Comparison of ENCODE assay signal across 1 cellular context in the genomic region with DNA sequence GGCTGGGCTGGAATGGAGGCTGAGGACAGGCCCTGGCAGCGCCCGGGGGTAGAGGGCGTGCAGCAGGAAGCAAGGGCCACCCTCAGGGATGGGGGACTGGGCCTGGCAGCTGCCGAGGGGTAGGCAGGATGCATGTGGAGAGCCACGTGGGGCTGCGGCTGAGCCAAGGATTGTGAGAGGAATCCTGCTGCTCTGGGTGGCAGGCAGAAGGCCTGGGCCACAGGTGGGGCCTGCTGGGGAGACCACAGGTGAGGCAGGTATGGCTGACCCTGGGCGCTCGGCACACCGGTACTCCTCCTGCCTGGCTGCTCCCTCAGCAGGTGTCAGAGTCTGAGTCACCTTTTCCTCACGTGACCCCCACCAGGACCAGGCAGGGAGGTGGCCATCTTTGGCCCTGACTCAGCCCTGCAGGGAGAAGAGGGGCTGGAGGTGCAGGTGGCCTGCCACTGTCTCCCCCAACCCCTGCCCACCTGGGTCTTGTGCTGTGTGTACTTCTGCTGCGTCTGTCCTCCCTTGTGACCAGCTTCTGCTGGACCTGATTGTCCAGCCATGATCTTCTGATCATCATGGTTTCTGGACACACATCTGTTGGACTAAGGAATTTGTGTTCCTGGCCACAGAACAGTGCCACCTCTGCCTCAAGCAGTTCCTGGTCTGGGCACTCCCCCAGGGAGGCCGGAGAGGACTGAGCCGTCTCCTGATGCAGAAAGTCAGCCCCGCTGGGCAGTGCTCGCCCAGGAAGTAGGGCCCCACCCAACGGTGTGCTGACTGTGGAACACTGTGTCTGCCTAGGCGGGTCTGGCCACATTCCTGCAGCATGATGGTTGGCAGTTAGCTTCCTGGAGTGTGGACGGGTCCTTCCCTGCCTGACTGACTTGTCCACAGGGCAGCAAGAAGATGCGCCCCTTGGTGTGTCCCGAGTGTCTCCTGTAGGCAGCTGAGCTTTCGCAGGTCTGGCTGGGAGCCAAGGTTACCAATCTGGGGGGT.
TF ChIP-seq lines count a peak whose summit lies in the region.

No MANE protein-coding gene starts in this region.

TF ChIP-seq in K562, 482 proteins besides CTCF, POLR2A, EP300 and RAD21 (continued from another document):
- TF ChIP-seq, protein P1, sequence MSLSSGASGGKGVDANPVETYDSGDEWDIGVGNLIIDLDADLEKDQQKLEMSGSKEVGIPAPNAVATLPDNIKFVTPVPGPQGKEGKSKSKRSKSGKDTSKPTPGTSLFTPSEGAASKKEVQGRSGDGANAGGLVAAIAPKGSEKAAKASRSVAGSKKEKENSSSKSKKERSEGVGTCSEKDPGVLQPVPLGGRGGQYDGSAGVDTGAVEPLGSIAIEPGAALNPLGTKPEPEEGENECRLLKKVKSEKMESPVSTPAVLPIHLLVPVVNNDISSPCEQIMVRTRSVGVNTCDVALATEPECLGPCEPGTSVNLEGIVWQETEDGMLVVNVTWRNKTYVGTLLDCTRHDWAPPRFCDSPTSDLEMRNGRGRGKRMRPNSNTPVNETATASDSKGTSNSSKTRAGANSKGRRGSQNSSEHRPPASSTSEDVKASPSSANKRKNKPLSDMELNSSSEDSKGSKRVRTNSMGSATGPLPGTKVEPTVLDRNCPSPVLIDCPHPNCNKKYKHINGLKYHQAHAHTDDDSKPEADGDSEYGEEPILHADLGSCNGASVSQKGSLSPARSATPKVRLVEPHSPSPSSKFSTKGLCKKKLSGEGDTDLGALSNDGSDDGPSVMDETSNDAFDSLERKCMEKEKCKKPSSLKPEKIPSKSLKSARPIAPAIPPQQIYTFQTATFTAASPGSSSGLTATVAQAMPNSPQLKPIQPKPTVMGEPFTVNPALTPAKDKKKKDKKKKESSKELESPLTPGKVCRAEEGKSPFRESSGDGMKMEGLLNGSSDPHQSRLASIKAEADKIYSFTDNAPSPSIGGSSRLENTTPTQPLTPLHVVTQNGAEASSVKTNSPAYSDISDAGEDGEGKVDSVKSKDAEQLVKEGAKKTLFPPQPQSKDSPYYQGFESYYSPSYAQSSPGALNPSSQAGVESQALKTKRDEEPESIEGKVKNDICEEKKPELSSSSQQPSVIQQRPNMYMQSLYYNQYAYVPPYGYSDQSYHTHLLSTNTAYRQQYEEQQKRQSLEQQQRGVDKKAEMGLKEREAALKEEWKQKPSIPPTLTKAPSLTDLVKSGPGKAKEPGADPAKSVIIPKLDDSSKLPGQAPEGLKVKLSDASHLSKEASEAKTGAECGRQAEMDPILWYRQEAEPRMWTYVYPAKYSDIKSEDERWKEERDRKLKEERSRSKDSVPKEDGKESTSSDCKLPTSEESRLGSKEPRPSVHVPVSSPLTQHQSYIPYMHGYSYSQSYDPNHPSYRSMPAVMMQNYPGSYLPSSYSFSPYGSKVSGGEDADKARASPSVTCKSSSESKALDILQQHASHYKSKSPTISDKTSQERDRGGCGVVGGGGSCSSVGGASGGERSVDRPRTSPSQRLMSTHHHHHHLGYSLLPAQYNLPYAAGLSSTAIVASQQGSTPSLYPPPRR (CRISPR knock-in tag; IDR thresholded peaks at IDR 0.05; ENCODE audit: borderline replicate concordance): no peak
- TF ChIP-seq BHLHE40 (IDR thresholded peaks at IDR 0.05; ENCODE audit: low read length) (peak; percentile 90), GATAD2A (IDR thresholded peaks at IDR 0.05) (no peak), RBFOX2 (IDR thresholded peaks at IDR 0.05; ENCODE audit: low read depth, low read length) (no peak; the same call in none of the 2 replicates), ZNF197 (CRISPR knock-in tag; IDR thresholded peaks at IDR 0.05; ENCODE audit: low read depth) (no peak), EZH2 (IDR thresholded peaks at IDR 0.05; ENCODE audit: borderline replicate concordance, low read depth, low read length) (no peak), RFX7 (CRISPR knock-in tag; IDR thresholded peaks at IDR 0.05) (no peak), MBD2 (IDR thresholded peaks at IDR 0.05; ENCODE audit: borderline replicate concordance, low read depth) (no peak), CREM (IDR thresholded peaks at IDR 0.05; ENCODE audit: low read depth) (no peak), RAD51 (IDR thresholded peaks at IDR 0.05; ENCODE audit: borderline replicate concordance, low read depth) (peak; percentile 71), POLR2G (IDR thresholded peaks at IDR 0.05; ENCODE audit: low read depth, low read length) (peak; percentile 76), ZNF174 (CRISPR knock-in tag; IDR thresholded peaks at IDR 0.05) (no peak), YY1 (IDR thresholded peaks at IDR 0.05; ENCODE audit: borderline replicate concordance in 1 of 3, control insufficient read depth in 1 of 3, extremely low read depth in 1 of 3, insufficient read depth in 3 of 3, insufficient read length in 1 of 3, insufficient replicate concordance in 2 of 3, low read depth in 1 of 3, low read length in 2 of 3) (peak in 2 of 3 experiments; percentile 74 to 89), ZFX (CRISPR knock-in tag; IDR thresholded peaks at IDR 0.05) (0 out of 2 replicates have a peak, but pooled peaks have one; percentile 13), NR2F6 (CRISPR knock-in tag; IDR thresholded peaks at IDR 0.05) (no peak), ZBTB7A (IDR thresholded peaks at IDR 0.05; ENCODE audit: borderline replicate concordance, control insufficient read depth, low read depth, low read length) (0 out of 2 replicates have a peak, but pooled peaks have one; percentile 34), TBL1XR1 (IDR thresholded peaks at IDR 0.05; ENCODE audit: low read length in 2 of 2) (no peak), MYNN (IDR thresholded peaks at IDR 0.05) (0 out of 2 replicates have a peak, but pooled peaks have one; percentile 16), MYNN (CRISPR knock-in tag; IDR thresholded peaks at IDR 0.05) (no peak), POLR2AphosphoS2 (IDR thresholded peaks at IDR 0.05; ENCODE audit: low read length) (peak; percentile 55; the same call in 1 of the 2 replicates), LARP7 (IDR thresholded peaks at IDR 0.05) (no peak), FOXA3 (CRISPR knock-in tag; conservative IDR thresholded peaks at IDR 0.05 in 1 of 2, IDR thresholded peaks at IDR 0.05 in 1 of 2) (no peak), CBFA2T2 (conservative IDR thresholded peaks at IDR 0.05) (peak; percentile 55), STAG1 (CRISPR knock-in tag; IDR thresholded peaks at IDR 0.05; ENCODE audit: borderline replicate concordance) (no peak), MTA3 (IDR thresholded peaks at IDR 0.05; ENCODE audit: borderline replicate concordance) (no peak), JUND (IDR thresholded peaks at IDR 0.05; ENCODE audit: borderline replicate concordance, low read depth, low read length) (peak; percentile 76), JUND (tag; IDR thresholded peaks at IDR 0.05; ENCODE audit: borderline replicate concordance, low read depth, low read length) (peak; percentile 64; the same call in 2 of the 3 replicates), TOE1 (IDR thresholded peaks at IDR 0.05; ENCODE audit: borderline replicate concordance) (peak; percentile 80), TOE1 (CRISPR knock-in tag; IDR thresholded peaks at IDR 0.05; ENCODE audit: borderline replicate concordance, low read depth) (no peak), ZNF696 (CRISPR knock-in tag; conservative IDR thresholded peaks at IDR 0.05) (no peak), RNF2 (IDR thresholded peaks at IDR 0.05) (no peak), XRCC4 (IDR thresholded peaks at IDR 0.05; ENCODE audit: extremely low read depth, insufficient read depth, insufficient read length) (no peak), XRCC3 (IDR thresholded peaks at IDR 0.05) (no peak), TEAD1 (CRISPR knock-in tag; IDR thresholded peaks at IDR 0.05) (peak in 1 of 2 experiments; percentile 56; a peak in 1 of 4 replicates)
- TF ChIP-seq, protein P2, sequence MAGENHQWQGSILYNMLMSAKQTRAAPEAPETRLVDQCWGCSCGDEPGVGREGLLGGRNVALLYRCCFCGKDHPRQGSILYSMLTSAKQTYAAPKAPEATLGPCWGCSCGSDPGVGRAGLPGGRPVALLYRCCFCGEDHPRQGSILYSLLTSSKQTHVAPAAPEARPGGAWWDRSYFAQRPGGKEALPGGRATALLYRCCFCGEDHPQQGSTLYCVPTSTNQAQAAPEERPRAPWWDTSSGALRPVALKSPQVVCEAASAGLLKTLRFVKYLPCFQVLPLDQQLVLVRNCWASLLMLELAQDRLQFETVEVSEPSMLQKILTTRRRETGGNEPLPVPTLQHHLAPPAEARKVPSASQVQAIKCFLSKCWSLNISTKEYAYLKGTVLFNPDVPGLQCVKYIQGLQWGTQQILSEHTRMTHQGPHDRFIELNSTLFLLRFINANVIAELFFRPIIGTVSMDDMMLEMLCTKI (IDR thresholded peaks at IDR 0.05; ENCODE audit: partially characterized antibody): no peak
- TF ChIP-seq, protein P3, sequence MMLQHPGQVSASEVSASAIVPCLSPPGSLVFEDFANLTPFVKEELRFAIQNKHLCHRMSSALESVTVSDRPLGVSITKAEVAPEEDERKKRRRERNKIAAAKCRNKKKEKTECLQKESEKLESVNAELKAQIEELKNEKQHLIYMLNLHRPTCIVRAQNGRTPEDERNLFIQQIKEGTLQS (IDR thresholded peaks at IDR 0.05): peak; percentile 83
- TF ChIP-seq, protein P3 (CRISPR knock-in tag; conservative IDR thresholded peaks at IDR 0.05): no peak
- TF ChIP-seq, protein P4, sequence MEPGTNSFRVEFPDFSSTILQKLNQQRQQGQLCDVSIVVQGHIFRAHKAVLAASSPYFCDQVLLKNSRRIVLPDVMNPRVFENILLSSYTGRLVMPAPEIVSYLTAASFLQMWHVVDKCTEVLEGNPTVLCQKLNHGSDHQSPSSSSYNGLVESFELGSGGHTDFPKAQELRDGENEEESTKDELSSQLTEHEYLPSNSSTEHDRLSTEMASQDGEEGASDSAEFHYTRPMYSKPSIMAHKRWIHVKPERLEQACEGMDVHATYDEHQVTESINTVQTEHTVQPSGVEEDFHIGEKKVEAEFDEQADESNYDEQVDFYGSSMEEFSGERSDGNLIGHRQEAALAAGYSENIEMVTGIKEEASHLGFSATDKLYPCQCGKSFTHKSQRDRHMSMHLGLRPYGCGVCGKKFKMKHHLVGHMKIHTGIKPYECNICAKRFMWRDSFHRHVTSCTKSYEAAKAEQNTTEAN (CRISPR knock-in tag; IDR thresholded peaks at IDR 0.05): no peak
- TF ChIP-seq, protein P5, sequence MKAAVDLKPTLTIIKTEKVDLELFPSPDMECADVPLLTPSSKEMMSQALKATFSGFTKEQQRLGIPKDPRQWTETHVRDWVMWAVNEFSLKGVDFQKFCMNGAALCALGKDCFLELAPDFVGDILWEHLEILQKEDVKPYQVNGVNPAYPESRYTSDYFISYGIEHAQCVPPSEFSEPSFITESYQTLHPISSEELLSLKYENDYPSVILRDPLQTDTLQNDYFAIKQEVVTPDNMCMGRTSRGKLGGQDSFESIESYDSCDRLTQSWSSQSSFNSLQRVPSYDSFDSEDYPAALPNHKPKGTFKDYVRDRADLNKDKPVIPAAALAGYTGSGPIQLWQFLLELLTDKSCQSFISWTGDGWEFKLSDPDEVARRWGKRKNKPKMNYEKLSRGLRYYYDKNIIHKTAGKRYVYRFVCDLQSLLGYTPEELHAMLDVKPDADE (conservative IDR thresholded peaks at IDR 0.05; ENCODE audit: control insufficient read depth, low read depth, low read length): 0 out of 2 replicates have a peak, but pooled peaks have one; percentile 29
- TF ChIP-seq, protein P6, sequence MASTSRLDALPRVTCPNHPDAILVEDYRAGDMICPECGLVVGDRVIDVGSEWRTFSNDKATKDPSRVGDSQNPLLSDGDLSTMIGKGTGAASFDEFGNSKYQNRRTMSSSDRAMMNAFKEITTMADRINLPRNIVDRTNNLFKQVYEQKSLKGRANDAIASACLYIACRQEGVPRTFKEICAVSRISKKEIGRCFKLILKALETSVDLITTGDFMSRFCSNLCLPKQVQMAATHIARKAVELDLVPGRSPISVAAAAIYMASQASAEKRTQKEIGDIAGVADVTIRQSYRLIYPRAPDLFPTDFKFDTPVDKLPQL (IDR thresholded peaks at IDR 0.05; ENCODE audit: extremely low read depth, insufficient read length): no peak
- TF ChIP-seq, protein P7, sequence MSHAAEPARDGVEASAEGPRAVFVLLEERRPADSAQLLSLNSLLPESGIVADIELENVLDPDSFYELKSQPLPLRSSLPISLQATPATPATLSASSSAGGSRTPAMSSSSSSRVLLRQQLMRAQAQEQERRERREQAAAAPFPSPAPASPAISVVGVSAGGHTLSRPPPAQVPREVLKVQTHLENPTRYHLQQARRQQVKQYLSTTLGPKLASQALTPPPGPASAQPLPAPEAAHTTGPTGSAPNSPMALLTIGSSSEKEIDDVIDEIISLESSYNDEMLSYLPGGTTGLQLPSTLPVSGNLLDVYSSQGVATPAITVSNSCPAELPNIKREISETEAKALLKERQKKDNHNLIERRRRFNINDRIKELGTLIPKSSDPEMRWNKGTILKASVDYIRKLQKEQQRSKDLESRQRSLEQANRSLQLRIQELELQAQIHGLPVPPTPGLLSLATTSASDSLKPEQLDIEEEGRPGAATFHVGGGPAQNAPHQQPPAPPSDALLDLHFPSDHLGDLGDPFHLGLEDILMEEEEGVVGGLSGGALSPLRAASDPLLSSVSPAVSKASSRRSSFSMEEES (CRISPR knock-in tag; IDR thresholded peaks at IDR 0.05): peak; percentile 39; the same call in 1 of the 2 replicates
- TF ChIP-seq, protein P8, sequence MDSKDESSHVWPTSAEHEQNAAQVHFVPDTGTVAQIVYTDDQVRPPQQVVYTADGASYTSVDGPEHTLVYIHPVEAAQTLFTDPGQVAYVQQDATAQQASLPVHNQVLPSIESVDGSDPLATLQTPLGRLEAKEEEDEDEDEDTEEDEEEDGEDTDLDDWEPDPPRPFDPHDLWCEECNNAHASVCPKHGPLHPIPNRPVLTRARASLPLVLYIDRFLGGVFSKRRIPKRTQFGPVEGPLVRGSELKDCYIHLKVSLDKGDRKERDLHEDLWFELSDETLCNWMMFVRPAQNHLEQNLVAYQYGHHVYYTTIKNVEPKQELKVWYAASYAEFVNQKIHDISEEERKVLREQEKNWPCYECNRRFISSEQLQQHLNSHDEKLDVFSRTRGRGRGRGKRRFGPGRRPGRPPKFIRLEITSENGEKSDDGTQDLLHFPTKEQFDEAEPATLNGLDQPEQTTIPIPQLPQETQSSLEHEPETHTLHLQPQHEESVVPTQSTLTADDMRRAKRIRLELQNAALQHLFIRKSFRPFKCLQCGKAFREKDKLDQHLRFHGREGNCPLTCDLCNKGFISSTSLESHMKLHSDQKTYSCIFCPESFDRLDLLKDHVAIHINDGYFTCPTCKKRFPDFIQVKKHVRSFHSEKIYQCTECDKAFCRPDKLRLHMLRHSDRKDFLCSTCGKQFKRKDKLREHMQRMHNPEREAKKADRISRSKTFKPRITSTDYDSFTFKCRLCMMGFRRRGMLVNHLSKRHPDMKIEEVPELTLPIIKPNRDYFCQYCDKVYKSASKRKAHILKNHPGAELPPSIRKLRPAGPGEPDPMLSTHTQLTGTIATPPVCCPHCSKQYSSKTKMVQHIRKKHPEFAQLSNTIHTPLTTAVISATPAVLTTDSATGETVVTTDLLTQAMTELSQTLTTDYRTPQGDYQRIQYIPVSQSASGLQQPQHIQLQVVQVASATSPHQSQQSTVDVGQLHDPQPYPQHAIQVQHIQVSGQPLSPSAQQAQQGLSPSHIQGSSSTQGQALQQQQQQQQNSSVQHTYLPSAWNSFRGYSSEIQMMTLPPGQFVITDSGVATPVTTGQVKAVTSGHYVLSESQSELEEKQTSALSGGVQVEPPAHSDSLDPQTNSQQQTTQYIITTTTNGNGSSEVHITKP (IDR thresholded peaks at IDR 0.05; ENCODE audit: partially characterized antibody): no peak
